8 cellular contexts compared by ENCODE assay signal in genomic region chr1:43980255-43981134, GRCh38. TPM values are rescaled to one million over a fixed set of nuclear protein-coding genes. Genes with fewer than 3 reads are reported as not detected.
DNase-seq lines count a peak whose midpoint lies in the region; ATAC-seq and TF ChIP-seq lines count a peak whose summit lies in the region.

No MANE protein-coding gene starts in this region.

- H3K27me3 Mint-ChIP-seq in T-helper 1 cell treated with Interleukin-12 subunit alpha and Interleukin-12 subunit beta and Interleukin-4 antibody, amounts not matched to agents 30 μg/mL and 1 μg/mL, for 36 hours (ENCODE audit: low read depth), result no peaks in the 10 kb centered on the region
- H3K27me3 Mint-ChIP-seq in activated CD4-positive, alpha-beta memory T cell treated with anti-CD3 and anti-CD28 coated beads for 36 hours, result no peaks in the 10 kb centered on the region

- CTCF ChIA-PET in activated CD4-positive, alpha-beta memory T cell treated with anti-CD3 and anti-CD28 coated beads for 36 hours (lab: Charles Lee), result no interaction called here

- no peak overlapping the region for H3K27ac Mint-ChIP-seq in T-helper 1 cell treated with Interleukin-12 subunit alpha and Interleukin-12 subunit beta and Interleukin-4 antibody, amounts not matched to agents 30 μg/mL and 1 μg/mL, for 36 hours
- no peak overlapping the region for H3K27ac Mint-ChIP-seq in activated CD4-positive, alpha-beta memory T cell treated with anti-CD3 and anti-CD28 coated beads for 36 hours

- H3K4me1 ChIP-seq in iPS-15b (ENCODE audit: control insufficient read depth, insufficient read depth, low read length) (peaks cover 8% of the 10 kb centered on the region), stomach smooth muscle (ENCODE audit: control insufficient read depth, insufficient read depth, low read length) (peaks cover 38% of the 10 kb centered on the region), testis (peaks cover 27% of the 10 kb centered on the region)

- peak overlapping the region; percentile 82 for H3K4me3 Mint-ChIP-seq in T-helper 1 cell treated with Interleukin-12 subunit alpha and Interleukin-12 subunit beta and Interleukin-4 antibody, amounts not matched to agents 30 μg/mL and 1 μg/mL, for 36 hours
- H3K4me3 Mint-ChIP-seq in activated CD4-positive, alpha-beta memory T cell treated with anti-CD3 and anti-CD28 coated beads for 36 hours, result peak overlapping the region; percentile 88

- POLR2A ChIA-PET in activated CD4-positive, alpha-beta memory T cell treated with anti-CD3 and anti-CD28 coated beads for 36 hours (lab: Charles Lee), result interaction anchor here (0.9 kb wide), 1 partner anchor 33 kb away, joined by 3 read pairs; the partner anchor contains the start of gene IPO13

- ATAC-seq in GM21515 (IDR thresholded peaks at IDR 0.05; ENCODE audit: unreplicated experiment), result no peak

- 55 to 61% methylated on average over 11 to 13 of the region's 13 CpGs for WGBS in testis, 2 donors

- H3K27ac ChIP-seq in stomach smooth muscle (ENCODE audit: low read length), result no peak overlapping the region
- no peak overlapping the region for H3K27ac ChIP-seq in testis

- peaks cover 38% of the 10 kb centered on the region for H3K4me1 Mint-ChIP-seq in T-helper 1 cell treated with Interleukin-12 subunit alpha and Interleukin-12 subunit beta and Interleukin-4 antibody, amounts not matched to agents 30 μg/mL and 1 μg/mL, for 36 hours (ENCODE audit: low read depth)
- peaks cover 45% of the 10 kb centered on the region for H3K4me1 Mint-ChIP-seq in activated CD4-positive, alpha-beta memory T cell treated with anti-CD3 and anti-CD28 coated beads for 36 hours (ENCODE audit: low read depth)

- no peak for TF ChIP-seq POLR2A in testis (IDR thresholded peaks at IDR 0.05)

- intact Hi-C loops in activated CD4-positive, alpha-beta memory T cell treated with anti-CD3 and anti-CD28 coated beads for 36 hours (cut with micrococcal nuclease), result no loop called here
- intact Hi-C loops in testis (cut with DNase I; ENCODE audit: low total_unique reads), result no loop called here

- TF ChIP-seq CTCF in testis (IDR thresholded peaks at IDR 0.05), result no peak

- H3K36me3 ChIP-seq in iPS-15b (ENCODE audit: control insufficient read depth, insufficient read depth, low read length), result peaks cover 31% of the 10 kb centered on the region
- peaks cover 19 to 25% of the 10 kb centered on the region in 2 donors for H3K36me3 ChIP-seq in stomach smooth muscle (ENCODE audit: control insufficient read depth in 2 of 2, insufficient read depth in 2 of 2, low read length in 2 of 2)
- no peaks in the 10 kb centered on the region for H3K36me3 ChIP-seq in testis (ENCODE audit: low read depth, missing control alignments)

- H3K27me3 ChIP-seq in iPS-15b (ENCODE audit: control insufficient read depth, insufficient read depth, low read length), result no peaks in the 10 kb centered on the region
- H3K27me3 ChIP-seq in stomach smooth muscle (ENCODE audit: control insufficient read depth in 1 of 2, insufficient read depth in 2 of 2, low read length in 2 of 2), result no peaks in the 10 kb centered on the region
- no peaks in the 10 kb centered on the region for H3K27me3 ChIP-seq in testis

- DNase-seq in T-helper 1 cell, result no peak
- DNase-seq in activated CD4-positive, alpha-beta memory T cell treated with anti-CD3 and anti-CD28 coated beads for 36 hours, result no peak
- DNase-seq in C1 segment of cervical spinal cord (lab: John Stamatoyannopoulos, UW), result no peak
- DNase-seq in testis, result no peak

- H3K9ac ChIP-seq in iPS-15b (ENCODE audit: low read depth, low read length) (peak overlapping the region; percentile 77), stomach smooth muscle (ENCODE audit: low read length in 2 of 2) (peak overlapping the region; percentile 58 to 63)

- H3K9me3 ChIP-seq in iPS-15b (ENCODE audit: control insufficient read depth, insufficient read depth, low read length) (no peaks in the 10 kb centered on the region), stomach smooth muscle (ENCODE audit: control insufficient read depth in 2 of 2, low read length in 2 of 2) (no peaks in the 10 kb centered on the region), testis (no peaks in the 10 kb centered on the region)

- H3K9me3 Mint-ChIP-seq in T-helper 1 cell treated with Interleukin-12 subunit alpha and Interleukin-12 subunit beta and Interleukin-4 antibody, amounts not matched to agents 30 μg/mL and 1 μg/mL, for 36 hours, result no peaks in the 10 kb centered on the region
- no peaks in the 10 kb centered on the region for H3K9me3 Mint-ChIP-seq in activated CD4-positive, alpha-beta memory T cell treated with anti-CD3 and anti-CD28 coated beads for 36 hours

- peaks cover 18% of the 10 kb centered on the region for H3K36me3 Mint-ChIP-seq in T-helper 1 cell treated with Interleukin-12 subunit alpha and Interleukin-12 subunit beta and Interleukin-4 antibody, amounts not matched to agents 30 μg/mL and 1 μg/mL, for 36 hours (ENCODE audit: low read depth)
- peaks cover 31% of the 10 kb centered on the region for H3K36me3 Mint-ChIP-seq in activated CD4-positive, alpha-beta memory T cell treated with anti-CD3 and anti-CD28 coated beads for 36 hours

- H3K4me3 ChIP-seq in iPS-15b (ENCODE audit: low read depth, low read length) (peak overlapping the region; percentile 55), stomach smooth muscle (ENCODE audit: low read length in 2 of 2) (peak overlapping the region; percentile 72 to 73), testis (peak overlapping the region in 1 of 2 donors; percentile 67)

RNA-seq across cellular contexts. Expression of gene B4GALT2, which starts 1.5 kb away (rescaled TPM):
- 10 to 100 TPM; 26.1 TPM for total RNA-seq in activated CD4-positive, alpha-beta memory T cell treated with anti-CD3 and anti-CD28 coated beads for 36 hours
- total RNA-seq in testis, result 10 to 100 TPM; 40.9 to 65.9 TPM
- 47.7 TPM for polyA plus RNA-seq in testis (ENCODE audit: insufficient read depth, low read depth, low replicate concordance)

RNA-seq across cellular contexts. Expression of gene ATP6V0B, which starts 5.7 kb away (rescaled TPM):
- 10 to 100 TPM; 84.8 to 85.1 TPM for total RNA-seq in activated CD4-positive, alpha-beta memory T cell treated with anti-CD3 and anti-CD28 coated beads for 36 hours
- total RNA-seq in testis, result 100 to 1,000 TPM; 173 to 222 TPM
- polyA plus RNA-seq in testis (ENCODE audit: insufficient read depth, low read depth, low replicate concordance), result 102 TPM

RNA-seq across cellular contexts. Expression of gene DPH2, which starts 10.7 kb away (rescaled TPM):
- total RNA-seq in activated CD4-positive, alpha-beta memory T cell treated with anti-CD3 and anti-CD28 coated beads for 36 hours, result 10 to 100 TPM; 24.8 to 26.9 TPM
- 10 to 100 TPM; 39.4 to 44.7 TPM for total RNA-seq in testis
- 27.6 TPM for polyA plus RNA-seq in testis (ENCODE audit: insufficient read depth, low read depth, low replicate concordance)

RNA-seq across cellular contexts. Expression of gene CCDC24, which starts 10.9 kb away (rescaled TPM):
- total RNA-seq in activated CD4-positive, alpha-beta memory T cell treated with anti-CD3 and anti-CD28 coated beads for 36 hours, result 1 to 10 TPM; 2.7 to 2.8 TPM
- 10 to 100 TPM; 28.8 to 31.3 TPM for total RNA-seq in testis
- polyA plus RNA-seq in testis (ENCODE audit: insufficient read depth, low read depth, low replicate concordance), result 64.9 TPM

RNA-seq across cellular contexts. Expression of gene IPO13, which starts 33.7 kb away (rescaled TPM):
- total RNA-seq in activated CD4-positive, alpha-beta memory T cell treated with anti-CD3 and anti-CD28 coated beads for 36 hours, result 10 to 100 TPM; 13.3 TPM
- 10 to 100 TPM; 67.3 to 77.0 TPM for total RNA-seq in testis
- 138 TPM for polyA plus RNA-seq in testis (ENCODE audit: insufficient read depth, low read depth, low replicate concordance)
